27 cellular contexts compared by ENCODE assay signal in genomic region chr5:181199881-181200282, GRCh38. TPM values are rescaled to one million over a fixed set of nuclear protein-coding genes. Genes with fewer than 3 reads are reported as not detected.
"Had no signal": no experiment of that assay in that cellular context is flagged by ENCODE, and none has a peak within 500 bp of the region (broad histone marks: within the 10 kb centered on the region; RNA-seq: fewer than 3 reads in every experiment).

No MANE protein-coding gene starts in this region.

- H3K36me3 Mint-ChIP-seq: activated CD8-positive, alpha-beta memory T cell treated with anti-CD3 and anti-CD28 coated beads, Interleukin-2, amount 10 ng/mL, durations not matched to agents 7 days and 5 days; activated naive CD4-positive, alpha-beta T cell treated with anti-CD3 and anti-CD28 coated beads, Interleukin-2, amount 50 U/mL, for 24 hours; natural killer cell treated with Interleukin-12 subunit alpha and Interleukin-12 subunit beta and Interleukin-15 and Interleukin-18, amount 100 ng/mL, for 72 hours had no signal

- H3K4me3 ChIP-seq: ascending aorta, sigmoid colon had no signal

- H3K27ac ChIP-seq: ascending aorta, brain microvascular endothelial cell, sigmoid colon, VCaP had no signal

- H3K9me3 Mint-ChIP-seq: activated CD4-positive, alpha-beta T cell treated with anti-CD3 and anti-CD28 coated beads, Interleukin-2, amount 10 ng/mL, durations not matched to agents 7 days and 5 days; activated CD8-positive, alpha-beta T cell treated with anti-CD3 and anti-CD28 coated beads for 36 hours; activated naive CD4-positive, alpha-beta T cell treated with anti-CD3 and anti-CD28 coated beads, Interleukin-2, amount 50 U/mL, for 24 hours; natural killer cell treated with Interleukin-12 subunit alpha and Interleukin-12 subunit beta and Interleukin-15 and Interleukin-18, amount 100 ng/mL, for 72 hours had no signal

- H3K27me3 ChIP-seq: ascending aorta, brain microvascular endothelial cell had no signal

- DNase-seq: activated CD4-positive, alpha-beta T cell treated with anti-CD3 and anti-CD28 coated beads, Interleukin-2, amount 10 ng/mL, durations not matched to agents 7 days and 5 days; activated CD4-positive, CD25-positive, alpha-beta regulatory T cell treated with anti-CD3 and anti-CD28 coated beads, Interleukin-2, amount 50 U/mL, for 72 hours; activated CD8-positive, alpha-beta memory T cell treated with anti-CD3 and anti-CD28 coated beads, Interleukin-2, amount 10 ng/mL, durations not matched to agents 7 days and 5 days; activated CD8-positive, alpha-beta T cell treated with anti-CD3 and anti-CD28 coated beads for 36 hours; activated gamma-delta T cell; activated T-cell treated with anti-CD3 and anti-CD28 coated beads for 4 hours; brain microvascular endothelial cell; central memory CD4-positive, alpha-beta T cell; dermis blood vessel endothelial cell; effector CD8-positive, alpha-beta T cell; foreskin melanocyte; head of caudate nucleus; hypothalamus; sigmoid colon; stimulated activated CD4-positive, alpha-beta T cell treated with anti-CD3 and anti-CD28 coated beads, Interleukin-4, amount 100 ng/mL, for 1 hour; stimulated activated naive CD8-positive, alpha-beta T cell treated with anti-CD3 and anti-CD28 coated beads, Interleukin-15, Interleukin-2, amounts not matched to agents 100 U/mL and 50 U/mL, for 24 hours had no signal

- H3K4me3 Mint-ChIP-seq: activated CD4-positive, alpha-beta T cell treated with anti-CD3 and anti-CD28 coated beads, Interleukin-2, amount 10 ng/mL, durations not matched to agents 7 days and 5 days; activated CD8-positive, alpha-beta memory T cell treated with anti-CD3 and anti-CD28 coated beads, Interleukin-2, amount 10 ng/mL, durations not matched to agents 7 days and 5 days; activated CD8-positive, alpha-beta T cell treated with anti-CD3 and anti-CD28 coated beads for 36 hours; activated naive CD4-positive, alpha-beta T cell treated with anti-CD3 and anti-CD28 coated beads, Interleukin-2, amount 50 U/mL, for 24 hours; natural killer cell treated with Interleukin-12 subunit alpha and Interleukin-12 subunit beta and Interleukin-15 and Interleukin-18, amount 100 ng/mL, for 72 hours had no signal

- ATAC-seq: activated CD8-positive, alpha-beta memory T cell treated with anti-CD3 and anti-CD28 coated beads, Interleukin-2, amount 10 ng/mL, durations not matched to agents 7 days and 5 days; activated CD8-positive, alpha-beta T cell treated with anti-CD3 and anti-CD28 coated beads for 36 hours; natural killer cell treated with Interleukin-12 subunit alpha and Interleukin-12 subunit beta and Interleukin-15 and Interleukin-18, amount 100 ng/mL, for 72 hours; stimulated activated naive CD8-positive, alpha-beta T cell treated with anti-CD3 and anti-CD28 coated beads, Interleukin-15, Interleukin-2, amounts not matched to agents 100 U/mL and 50 U/mL, for 24 hours had no signal

- H3K9me3 ChIP-seq: ascending aorta, sigmoid colon had no signal

- H3K36me3 ChIP-seq: ascending aorta, brain microvascular endothelial cell, sigmoid colon had no signal

- H3K27ac Mint-ChIP-seq: activated CD4-positive, alpha-beta T cell treated with anti-CD3 and anti-CD28 coated beads, Interleukin-2, amount 10 ng/mL, durations not matched to agents 7 days and 5 days; activated CD8-positive, alpha-beta memory T cell treated with anti-CD3 and anti-CD28 coated beads, Interleukin-2, amount 10 ng/mL, durations not matched to agents 7 days and 5 days; activated CD8-positive, alpha-beta T cell treated with anti-CD3 and anti-CD28 coated beads for 36 hours; activated naive CD4-positive, alpha-beta T cell treated with anti-CD3 and anti-CD28 coated beads, Interleukin-2, amount 50 U/mL, for 24 hours; natural killer cell treated with Interleukin-12 subunit alpha and Interleukin-12 subunit beta and Interleukin-15 and Interleukin-18, amount 100 ng/mL, for 72 hours had no signal

RNA-seq across cellular contexts. Expression of gene OR2V2, which starts 52.5 kb away (rescaled TPM):
- total RNA-seq: activated CD4-positive, alpha-beta T cell treated with anti-CD3 and anti-CD28 coated beads, Interleukin-2, amount 10 ng/mL, durations not matched to agents 7 days and 5 days; activated CD8-positive, alpha-beta memory T cell treated with anti-CD3 and anti-CD28 coated beads, Interleukin-2, amount 10 ng/mL, durations not matched to agents 7 days and 5 days; activated CD8-positive, alpha-beta T cell treated with anti-CD3 and anti-CD28 coated beads for 36 hours; ascending aorta; dermis blood vessel endothelial cell; liver; natural killer cell treated with Interleukin-12 subunit alpha and Interleukin-12 subunit beta and Interleukin-15 and Interleukin-18, amount 100 ng/mL, for 72 hours; renal cortical epithelial cell; sigmoid colon; subcutaneous adipose tissue; T-helper 2 cell treated with Interferon-gamma antibody and Interleukin-4, amounts not matched to agents 100 ng/mL and 5 ng/mL, for 36 hours; urinary bladder had no signal
- polyA plus RNA-seq: adipose tissue, esophagus, liver, sigmoid colon, urinary bladder had no signal
